Comparison of ENCODE assay signal across 14 cellular contexts in the genomic region with DNA sequence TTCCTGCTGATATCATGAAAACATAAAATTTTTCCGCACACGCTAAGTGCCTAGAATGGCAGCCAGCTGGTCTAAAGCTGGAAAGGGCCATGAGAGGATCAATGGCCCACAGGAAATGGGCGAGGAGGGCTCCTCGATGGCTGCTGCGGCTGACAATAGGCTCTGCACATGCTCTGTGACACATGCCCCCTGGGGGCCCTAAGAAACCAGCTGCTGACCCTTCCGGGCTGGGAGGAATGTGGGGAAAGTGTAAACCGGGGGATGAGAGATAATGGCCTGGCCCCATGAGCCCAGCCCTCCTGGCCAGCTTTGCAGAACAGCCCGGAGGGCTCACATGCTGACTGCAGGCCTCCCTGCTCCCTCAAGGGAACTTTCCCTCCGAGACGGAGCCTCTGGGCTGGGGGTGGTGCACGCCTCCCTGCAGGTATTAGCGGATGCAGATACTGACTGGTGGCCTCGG.
DNase-seq lines count a peak whose midpoint lies in the region; ATAC-seq and TF ChIP-seq lines count a peak whose summit lies in the region.
"Had no signal": no experiment of that assay in that cellular context is flagged by ENCODE, and none has a peak within 500 bp of the region (broad histone marks: within the 10 kb centered on the region; RNA-seq: fewer than 3 reads in every experiment).

No MANE protein-coding gene starts in this region.

- WGBS in neuronal stem cell (ENCODE audit: extremely low coverage in 2 of 2, insufficient read length in 2 of 2, insufficient replicate concordance in 1 of 2), 2 donors = no CpG with 5 or more reads among the region's 13 CpGs

- no peaks in the 10 kb centered on the region for H3K4me1 ChIP-seq in BE2C
- H3K4me1 ChIP-seq in SJSA1 (replicated peaks) = peaks cover 20% of the 10 kb centered on the region
- peaks cover 8 to 9% of the 10 kb centered on the region in 2 donors for H3K4me1 ChIP-seq in neuronal stem cell (ENCODE audit: control insufficient read depth in 2 of 2, insufficient read depth in 1 of 2, low read depth in 1 of 2, low read length in 2 of 2)

- no peak overlapping the region for H4K91ac ChIP-seq in neuronal stem cell (ENCODE audit: low read depth, low read length, poor library complexity)

- H3K79me1 ChIP-seq in neuronal stem cell (ENCODE audit: low read depth, low read length) = no peaks in the 10 kb centered on the region

- H2AFZ ChIP-seq in neuronal stem cell (ENCODE audit: low read length) = peak overlapping the region; percentile 80

- H3K9ac ChIP-seq in neuronal stem cell (ENCODE audit: low read depth, low read length, poor library complexity) = no peak overlapping the region

- H3K4me3 ChIP-seq in BE2C (ENCODE audit: low read depth, low read length) (no peak overlapping the region), SJSA1 (no peak overlapping the region), neuronal stem cell (ENCODE audit: low read length in 2 of 2) (no peak overlapping the region), MG63 (no peak overlapping the region)
- H3K4me3 ChIP-seq: thyroid gland had no signal

- no peak for TF ChIP-seq CTCF in BE2C (IDR thresholded peaks at IDR 0.05; ENCODE audit: low read depth, low read length)

- H3K18ac ChIP-seq in neuronal stem cell (ENCODE audit: low read length) = peak overlapping the region; percentile 24

- no peak overlapping the region for H3K4ac ChIP-seq in neuronal stem cell (ENCODE audit: low read length)

- H3K27ac ChIP-seq in SJSA1 = no peak overlapping the region
- H3K27ac ChIP-seq in neuronal stem cell (replicated peaks; ENCODE audit: low read length) = no peak overlapping the region
- H3K27ac ChIP-seq: thyroid gland had no signal

- H3K9me3 ChIP-seq in BE2C (no peaks in the 10 kb centered on the region), SJSA1 (replicated peaks) (no peaks in the 10 kb centered on the region), neuronal stem cell (replicated peaks in 1 of 2; ENCODE audit: control insufficient read depth in 2 of 2, insufficient read depth in 1 of 2, low read depth in 1 of 2, low read length in 2 of 2) (peaks cover 0 to 2% of the 10 kb centered on the region in 2 donors), MG63 (no peaks in the 10 kb centered on the region)
- H3K9me3 ChIP-seq: thyroid gland had no signal

- intact Hi-C loops in left ventricle myocardium superior (cut with micrococcal nuclease) = no loop called here

- no peaks in the 10 kb centered on the region for H3K27me3 ChIP-seq in BE2C
- no peaks in the 10 kb centered on the region for H3K27me3 ChIP-seq in SJSA1 (replicated peaks)
- no peaks in the 10 kb centered on the region for H3K27me3 ChIP-seq in neuronal stem cell (ENCODE audit: control insufficient read depth in 3 of 3, insufficient read depth in 3 of 3, low read depth in 1 of 3, low read length in 3 of 3)
- no peaks in the 10 kb centered on the region for H3K27me3 ChIP-seq in MG63
- H3K27me3 ChIP-seq: thyroid gland had no signal

- no peak overlapping the region for H3K14ac ChIP-seq in neuronal stem cell (ENCODE audit: low read length)

- H3K4me2 ChIP-seq in neuronal stem cell (ENCODE audit: insufficient read depth, low read length, poor library complexity, severe bottlenecking) = no peak overlapping the region

- H2AK5ac ChIP-seq in neuronal stem cell (ENCODE audit: low read depth, low read length) = no peak overlapping the region

- ATAC-seq in left ventricle myocardium superior (peak; percentile 39), HG02759 (IDR thresholded peaks at IDR 0.05; ENCODE audit: unreplicated experiment) (no peak), GM18873 (IDR thresholded peaks at IDR 0.05; ENCODE audit: low FRiP score, unreplicated experiment) (no peak)
- ATAC-seq: natural killer cell had no signal

- no peak overlapping the region for H2BK12ac ChIP-seq in neuronal stem cell (ENCODE audit: low read length)

- H2BK120ac ChIP-seq in neuronal stem cell (ENCODE audit: low read depth, low read length) = no peak overlapping the region

- no peak overlapping the region for H2BK15ac ChIP-seq in neuronal stem cell (ENCODE audit: low read length)

- DNase-seq in BE2C = peak; percentile 39
- DNase-seq in SJSA1 (ENCODE audit: low read depth in 1 of 2, low spot score in 2 of 2) = peak; percentile 58 to 64
- no peak for DNase-seq in left ventricle myocardium superior
- peak; percentile 8 for DNase-seq in neuronal stem cell (ENCODE audit: low spot score)
- DNase-seq in NCI-H2196 treated with DMSO at 0.1 percent for 48 hours (lab: John Stamatoyannopoulos, UW; ENCODE audit: unreplicated experiment) = no peak
- no peak for DNase-seq in MG63
- DNase-seq: activated CD4-positive, CD25-positive, alpha-beta regulatory T cell; activated T-cell treated with anti-CD3 and anti-CD28 coated beads, Interleukin-2, amount 50 U/mL, for 48 hours; HFFc6; NCI-H2227 treated with DMSO at 0.1 percent for 48 hours had no signal

- H2BK5ac ChIP-seq in neuronal stem cell (ENCODE audit: low read length) = no peak overlapping the region

- H4K8ac ChIP-seq in neuronal stem cell (ENCODE audit: low read depth, low read length) = no peak overlapping the region

- H3K23ac ChIP-seq in neuronal stem cell (ENCODE audit: low read depth, low read length, poor library complexity) = no peak overlapping the region

- no peaks in the 10 kb centered on the region for H3K36me3 ChIP-seq in BE2C
- H3K36me3 ChIP-seq in SJSA1 = no peaks in the 10 kb centered on the region
- no peaks in the 10 kb centered on the region for H3K36me3 ChIP-seq in neuronal stem cell (replicated peaks in 1 of 2; ENCODE audit: control insufficient read depth in 2 of 2, insufficient read depth in 2 of 2, low read length in 2 of 2)
- no peaks in the 10 kb centered on the region for H3K36me3 ChIP-seq in MG63
- H3K36me3 ChIP-seq: thyroid gland had no signal

Comparison
In these comparisons a context has a peak if more than half of its experiments do, and no peak if none do; other contexts are left out.
1. DNase-seq: peak in BE2C (single experiment), SJSA1 (2 of 2) and neuronal stem cell (single experiment); none in left ventricle myocardium superior (single experiment), NCI-H2196 treated with DMSO at 0.1 percent for 48 hours (single experiment) and MG63 (single experiment).